ENCODE assay signal across 25 cellular contexts in the genomic region with DNA sequence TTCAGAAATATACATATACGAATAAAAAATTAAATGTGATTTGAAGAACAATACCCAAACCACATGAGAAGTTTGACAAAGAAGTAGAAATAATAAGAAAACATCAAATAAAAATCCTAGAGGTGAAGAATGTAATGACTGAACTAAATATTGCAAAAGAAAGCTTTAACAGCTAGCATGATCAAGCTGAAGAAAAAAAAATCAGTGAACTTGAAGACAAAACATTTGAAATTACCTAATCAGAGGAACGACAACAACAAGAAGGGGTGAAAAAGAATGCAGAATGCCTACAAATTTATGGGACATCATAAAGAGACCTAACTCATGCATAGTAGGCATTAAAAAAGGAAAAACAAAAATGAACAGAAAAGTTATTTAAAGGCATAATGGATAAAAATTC.
DNase-seq lines count a peak whose midpoint lies in the region; ATAC-seq, FAIRE-seq and TF ChIP-seq lines count a peak whose summit lies in the region.
"Had no signal": no experiment of that assay in that cellular context is flagged by ENCODE, and none has a peak within 500 bp of the region (broad histone marks: within the 10 kb centered on the region; RNA-seq: fewer than 3 reads in every experiment).

No MANE protein-coding gene starts in this region.

- no peak for TF ChIP-seq CTCF in HepG2 (CRISPR knock-in tag; IDR thresholded peaks at IDR 0.05)
- TF ChIP-seq CTCF in right lobe of liver (IDR thresholded peaks at IDR 0.05) = no peak

- ATAC-seq in HepG2 (no peak), right lobe of liver (no peak), HG02571 (IDR thresholded peaks at IDR 0.05; ENCODE audit: unreplicated experiment) (no peak), HG02588 (IDR thresholded peaks at IDR 0.05; ENCODE audit: unreplicated experiment) (no peak)
- ATAC-seq: GM12878 had no signal

- H3K9me3 ChIP-seq in HepG2 (ENCODE audit: low read length) (peaks cover 35% of the 10 kb centered on the region), right lobe of liver (peaks cover 0 to 10% (median 3%) of the 10 kb centered on the region in 4 donors)
- H3K9me3 ChIP-seq: BE2C had no signal

- H3K27me3 ChIP-seq in HepG2 (ENCODE audit: control insufficient read depth in 1 of 2, insufficient read depth in 2 of 2, low read length in 2 of 2) = no peaks in the 10 kb centered on the region
- H3K27me3 ChIP-seq in right lobe of liver = no peaks in the 10 kb centered on the region
- H3K27me3 ChIP-seq: BE2C, BLaER1 had no signal

- CTCF ChIA-PET in HepG2 (lab: Yijun Ruan, JAX; ENCODE audit: low intra/inter-chr PET ratio, low total read pairs) = no interaction called here

- H3K4me1 ChIP-seq in HepG2 (ENCODE audit: insufficient read depth, low read length) (no peaks in the 10 kb centered on the region), right lobe of liver (no peaks in the 10 kb centered on the region)
- H3K4me1 ChIP-seq: BE2C, BLaER1 had no signal

- no peak overlapping the region for H3K4me2 ChIP-seq in HepG2 (ENCODE audit: low read depth, low read length)
- H3K4me2 ChIP-seq: BLaER1 had no signal

- POLR2A ChIA-PET in HepG2 (lab: Yijun Ruan, JAX) = no interaction called here

- H3K9ac ChIP-seq in HepG2 (ENCODE audit: insufficient read depth, low read depth, low read length) = no peak overlapping the region
- H3K9ac ChIP-seq: BLaER1 had no signal

- no peak for FAIRE-seq in HepG2 (lab: Jason Lieb, UNC)
- FAIRE-seq in RCC 7860 (lab: Jason Lieb, UNC) = peak; percentile 16
- peak; percentile 34 for FAIRE-seq in frontal cortex (lab: Jason Lieb, UNC)
- FAIRE-seq: GM12878, GM12892, GM18507 had no signal

- in situ Hi-C loops in HepG2 (cut with HindIII; ENCODE audit: extremely low pct_ligation_motif_present, low pct_unique_long_range_greater_than_20kb) = no loop called here

- H3K4me3 ChIP-seq in HepG2 (replicated peaks in 1 of 3; ENCODE audit: insufficient read depth in 1 of 3, low read depth in 2 of 3, low read length in 3 of 3) (no peak overlapping the region), right lobe of liver (no peak overlapping the region)
- H3K4me3 ChIP-seq: BLaER1, GM12878 had no signal

- H4K20me1 ChIP-seq in HepG2 (ENCODE audit: insufficient read depth, low read length) = no peaks in the 10 kb centered on the region
- H4K20me1 ChIP-seq: BLaER1 had no signal

- TF ChIP-seq POLR2A in HepG2 (IDR thresholded peaks at IDR 0.05; ENCODE audit: insufficient read depth in 1 of 2, low read depth in 2 of 2, low read length in 2 of 2) (no peak), right lobe of liver (IDR thresholded peaks at IDR 0.05) (no peak)

- TF ChIP-seq EP300 in HepG2 (IDR thresholded peaks at IDR 0.05; ENCODE audit: low read depth in 2 of 2, low read length in 2 of 2) (no peak), HepG2 (CRISPR knock-in tag; IDR thresholded peaks at IDR 0.05; ENCODE audit: borderline replicate concordance) (no peak)

- H3K36me3 ChIP-seq in HepG2 (replicated peaks in 1 of 2; ENCODE audit: control insufficient read depth in 1 of 2, insufficient read depth in 2 of 2, low read length in 2 of 2) (no peaks in the 10 kb centered on the region), right lobe of liver (no peaks in the 10 kb centered on the region)
- H3K36me3 ChIP-seq: BE2C, BLaER1 had no signal

- 17% methylated on average over 2 of the region's 2 CpGs for whole genome bisulfite sequencing in HepG2 (ENCODE audit: low lambda C conversion rate)
- 67% methylated on average over 2 of the region's 2 CpGs for WGBS in right lobe of liver (ENCODE audit: insufficient coverage, low coverage, low lambda C conversion rate, missing lambda C conversion rate)

- H3K27ac ChIP-seq in HepG2 (ENCODE audit: extremely low read length, insufficient read depth, low read length) = no peak overlapping the region
- no peak overlapping the region for H3K27ac ChIP-seq in right lobe of liver
- H3K27ac ChIP-seq: 22Rv1, BLaER1 had no signal

- DNase-seq in HepG2 (ENCODE audit: low spot score) (no peak), right lobe of liver (no peak), RCC 7860 (ENCODE audit: low spot score) (no peak), frontal cortex (ENCODE audit: low spot score in 2 of 2) (no peak)
- DNase-seq: ACHN; BE2C; C1 segment of cervical spinal cord; CD4-positive, alpha-beta memory T cell; CD4-positive, CD25-positive, alpha-beta regulatory T cell; CD8-positive, alpha-beta memory T cell; COR-L47; DMS 273 treated with DMSO at 0.1 percent for 48 hours; DMS153; DMS53; DMS79; DND-41; EL; GDM1 had no signal

- no peak for TF ChIP-seq RAD21 in HepG2 (CRISPR knock-in tag; IDR thresholded peaks at IDR 0.05)

- intact Hi-C loops in HepG2 (cut with micrococcal nuclease; ENCODE audit: unreplicated experiment) (no loop called here), right lobe of liver (cut with DNase I) (no loop called here)

- no peaks in the 10 kb centered on the region for H3K79me2 ChIP-seq in HepG2 (ENCODE audit: insufficient read depth, low read length)

- no TSS peak for BruUV-seq in HepG2 (replicated peaks; lab: Mats Ljungman, UMichigan)

- no peak overlapping the region for H2AFZ ChIP-seq in HepG2 (ENCODE audit: low read length)

TF ChIP-seq in HepG2, 621 proteins besides CTCF, POLR2A, EP300 and RAD21:
- no peak for TF ChIP-seq ZNF850 (CRISPR knock-in tag; conservative IDR thresholded peaks at IDR 0.05)
- no peak for TF ChIP-seq NFRKB (IDR thresholded peaks at IDR 0.05)
- TF ChIP-seq ZNF790 (CRISPR knock-in tag; IDR thresholded peaks at IDR 0.05; ENCODE audit: borderline replicate concordance) = no peak
- TF ChIP-seq ZNF160 (CRISPR knock-in tag; IDR thresholded peaks at IDR 0.05) = peak; percentile 98
